Comparison of ENCODE assay signal across 8 cellular contexts in genomic region chr1:234683856-234684632, GRCh38.
A peak's percentile ranks its signal among the peaks of the same experiment; 100 is the strongest.
DNase-seq lines count a peak whose midpoint lies in the region; ATAC-seq and TF ChIP-seq lines count a peak whose summit lies in the region.

No MANE protein-coding gene starts in this region.

- peaks cover 0 to 8% of the 10 kb centered on the region in 2 donors for H3K9me3 ChIP-seq in left lung
- H3K9me3 ChIP-seq in aorta (ENCODE audit: control insufficient read depth, low read length) = no peaks in the 10 kb centered on the region

- H3K4me1 ChIP-seq in left lung (peaks cover 5 to 23% of the 10 kb centered on the region in 2 donors), aorta (ENCODE audit: control insufficient read depth in 1 of 2, insufficient read depth in 2 of 2, low read length in 2 of 2) (peaks cover 0 to 2% of the 10 kb centered on the region in 2 donors)

- H3K36me3 ChIP-seq in left lung (no peaks in the 10 kb centered on the region), aorta (ENCODE audit: control insufficient read depth in 1 of 2, insufficient read depth in 2 of 2, low read length in 1 of 2) (no peaks in the 10 kb centered on the region)

- ATAC-seq in left lung (peak; percentile 99), aorta (ENCODE audit: low FRiP score) (peak; percentile 91), GM18909 (IDR thresholded peaks at IDR 0.05; ENCODE audit: poor library complexity, unreplicated experiment) (no peak), HG03342 (IDR thresholded peaks at IDR 0.05; ENCODE audit: unreplicated experiment) (no peak)

- intact Hi-C loops in left lung (cut with DNase I) (no loop called here), aorta (cut with DNase I) (no loop called here)

- H3K27ac ChIP-seq in caudate nucleus (ENCODE audit: low read depth, low read length) (peak overlapping the region; percentile 39), left lung (peak overlapping the region; percentile 49 to 71), aorta (ENCODE audit: low read depth in 1 of 2, low read length in 2 of 2) (no peak overlapping the region)

- no peak for TF ChIP-seq CTCF in left lung (IDR thresholded peaks at IDR 0.05)

- no peak overlapping the region for H3K4me3 ChIP-seq in left lung
- H3K4me3 ChIP-seq in aorta (ENCODE audit: low read length in 2 of 2) = no peak overlapping the region

- peak; percentile 2 for DNase-seq in NCI-H748 (lab: John Stamatoyannopoulos, UW; ENCODE audit: unreplicated experiment)
- no peak for DNase-seq in NCI-H748 treated with DMSO at 0.1 percent for 48 hours (lab: John Stamatoyannopoulos, UW)
- peak in 4 of 61 donors; percentile 5 to 43 (median 10) for DNase-seq in caudate nucleus (lab: John Stamatoyannopoulos, UW)
- DNase-seq in left lung = peak in 1 of 2 donors; percentile 74
- no peak for DNase-seq in aorta
- no peak for DNase-seq in KG1 (lab: John Stamatoyannopoulos, UW)

- H3K27me3 ChIP-seq in left lung (no peaks in the 10 kb centered on the region), aorta (ENCODE audit: control insufficient read depth in 1 of 2, insufficient read depth in 2 of 2, low read length in 1 of 2) (no peaks in the 10 kb centered on the region)

- whole genome bisulfite sequencing in aorta, 2 donors = 79 to 80% methylated on average over 10 of the region's 10 CpGs

Comparison
In these comparisons a context has a peak if more than half of its experiments do, and no peak if none do; other contexts are left out.
1. H3K27ac ChIP-seq: peak in caudate nucleus (single experiment) and left lung (2 of 2); none in aorta (0 of 2).
2. ATAC-seq: peak in left lung (single experiment) and aorta (single experiment); none in GM18909 (single experiment) and HG03342 (single experiment).